Comparison of ENCODE assay signal across 3 cellular contexts in genomic region chr10:38156416-38157269, GRCh38.
TF ChIP-seq lines count a peak whose summit lies in the region.

No MANE protein-coding gene starts in this region.

TF ChIP-seq in SK-N-SH, 30 proteins besides CTCF, POLR2A, EP300 and RAD21 (continues in another document):
- no peak for TF ChIP-seq FOSL2 (IDR thresholded peaks at IDR 0.05; ENCODE audit: borderline replicate concordance, low read depth)
- TF ChIP-seq REST (IDR thresholded peaks at IDR 0.05; ENCODE audit: low read depth, low read length): no peak
- TF ChIP-seq USF1 (IDR thresholded peaks at IDR 0.05; ENCODE audit: borderline replicate concordance, low read depth): no peak
- no peak for TF ChIP-seq EZH2phosphoT487 (IDR thresholded peaks at IDR 0.05; ENCODE audit: borderline replicate concordance, low read depth)
- no peak for TF ChIP-seq ZBTB33 (IDR thresholded peaks at IDR 0.05; ENCODE audit: borderline replicate concordance, low read depth)
- TF ChIP-seq TEAD4 (IDR thresholded peaks at IDR 0.05; ENCODE audit: borderline replicate concordance, insufficient read depth): no peak
- TF ChIP-seq IRF3 (IDR thresholded peaks at IDR 0.05; ENCODE audit: low read depth, low read length): no peak
- TF ChIP-seq JUND (IDR thresholded peaks at IDR 0.05): no peak
- TF ChIP-seq NRF1 (IDR thresholded peaks at IDR 0.05; ENCODE audit: low read depth, low read length): no peak
- no peak for TF ChIP-seq NFIC (IDR thresholded peaks at IDR 0.05; ENCODE audit: borderline replicate concordance)
- TF ChIP-seq TCF12 (IDR thresholded peaks at IDR 0.05): no peak

TF ChIP-seq in SK-N-SH treated with all-trans-retinoic acid at 6 μM for 48 hours, 23 proteins besides CTCF, POLR2A, EP300 and RAD21:
- TF ChIP-seq ZC3H10 (CRISPR knock-in tag; IDR thresholded peaks at IDR 0.05) (no peak), ZNF565 (CRISPR knock-in tag; conservative IDR thresholded peaks at IDR 0.05; ENCODE audit: low read depth) (no peak), ARNTL (CRISPR knock-in tag; IDR thresholded peaks at IDR 0.05; ENCODE audit: borderline replicate concordance, low read depth) (no peak), SNAI2 (CRISPR knock-in tag; IDR thresholded peaks at IDR 0.05) (no peak), TCF4 (CRISPR knock-in tag; IDR thresholded peaks at IDR 0.05; ENCODE audit: borderline replicate concordance) (no peak), CREB5 (CRISPR knock-in tag; IDR thresholded peaks at IDR 0.05; ENCODE audit: low read depth) (no peak), ESRRG (CRISPR knock-in tag; IDR thresholded peaks at IDR 0.05) (no peak), ISL1 (CRISPR knock-in tag; IDR thresholded peaks at IDR 0.05) (no peak), CSDC2 (CRISPR knock-in tag; IDR thresholded peaks at IDR 0.05) (no peak)
TF ChIP-seq in SK-N-SH treated with all-trans-retinoic acid at 6 μM for 48 hours: peak in this region for 0.

TF ChIP-seq in HepG2, 621 proteins besides CTCF, POLR2A, EP300 and RAD21:
- TF ChIP-seq ZMAT3 (CRISPR knock-in tag; conservative IDR thresholded peaks at IDR 0.05) (no peak), ZNF891 (CRISPR knock-in tag; IDR thresholded peaks at IDR 0.05) (no peak), ETV6 (CRISPR knock-in tag; conservative IDR thresholded peaks at IDR 0.05) (no peak), IRF1 (CRISPR knock-in tag; IDR thresholded peaks at IDR 0.05; ENCODE audit: low read depth) (no peak), GTF2F1 (IDR thresholded peaks at IDR 0.05; ENCODE audit: low read length) (no peak), NR2F1 (CRISPR knock-in tag; IDR thresholded peaks at IDR 0.05) (no peak), TRIM24 (CRISPR knock-in tag; IDR thresholded peaks at IDR 0.05) (no peak), PITX1 (CRISPR knock-in tag; IDR thresholded peaks at IDR 0.05) (no peak), PAX8 (CRISPR knock-in tag; IDR thresholded peaks at IDR 0.05; ENCODE audit: borderline replicate concordance) (no peak), GATA4 (IDR thresholded peaks at IDR 0.05; ENCODE audit: borderline replicate concordance, low read depth) (no peak), ZSCAN21 (CRISPR knock-in tag; IDR thresholded peaks at IDR 0.05; ENCODE audit: borderline replicate concordance) (no peak), HIC2 (CRISPR knock-in tag; IDR thresholded peaks at IDR 0.05; ENCODE audit: low read depth) (no peak), ZNF687 (CRISPR knock-in tag; IDR thresholded peaks at IDR 0.05) (no peak), GRHL1 (CRISPR knock-in tag; conservative IDR thresholded peaks at IDR 0.05) (no peak), ATRX (CRISPR knock-in tag; IDR thresholded peaks at IDR 0.05; ENCODE audit: borderline replicate concordance) (no peak), TFAP4 (IDR thresholded peaks at IDR 0.05; ENCODE audit: borderline replicate concordance, low read depth) (no peak), JUND (CRISPR knock-in tag; IDR thresholded peaks at IDR 0.05) (no peak)
